ENCODE assay signal across 20 cellular contexts in genomic region chr6:27896398-27896796, GRCh38. TPM values are rescaled to one million over a fixed set of nuclear protein-coding genes. Genes with fewer than 3 reads are reported as not detected.
DNase-seq lines count a peak whose midpoint lies in the region; ATAC-seq and TF ChIP-seq lines count a peak whose summit lies in the region.
"Had no signal": no experiment of that assay in that cellular context is flagged by ENCODE, and none has a peak within 500 bp of the region (broad histone marks: within the 10 kb centered on the region; RNA-seq: fewer than 3 reads in every experiment).

No MANE protein-coding gene starts in this region.

- no peak overlapping the region for H3K9ac ChIP-seq in colonic mucosa (ENCODE audit: low read depth in 2 of 2, low read length in 2 of 2)

- no peak for TF ChIP-seq POLR2A in NB4 (IDR thresholded peaks at IDR 0.05; ENCODE audit: extremely low read depth, insufficient read length)

- no peaks in the 10 kb centered on the region for H3K9me3 Mint-ChIP-seq in stimulated activated naive CD8-positive, alpha-beta T cell treated with anti-CD3 and anti-CD28 coated beads, Interleukin-15, Interleukin-2, amounts not matched to agents 100 ng/mL and 50 ng/mL, for 24 hours
- H3K9me3 Mint-ChIP-seq in stimulated activated naive CD8-positive, alpha-beta T cell treated with anti-CD3 and anti-CD28 coated beads, Interleukin-15, amount 100 ng/mL, for 72 hours: no peaks in the 10 kb centered on the region
- no peaks in the 10 kb centered on the region for H3K9me3 Mint-ChIP-seq in dendritic cell treated with granulocyte-macrophage colony-stimulating factor and Interleukin-4, amounts not matched to agents 40 ng/mL and 50 ng/mL, for 4 days
- H3K9me3 Mint-ChIP-seq in stimulated activated naive B cell treated with anti-CD40 and anti-IgM and Interleukin-4, amounts not matched to agents 10 μg/mL and 1 μg/mL and 100 μg/mL, for 72 hours: peaks cover 2 to 3% of the 10 kb centered on the region in 2 donors

- peaks cover 10% of the 10 kb centered on the region for H3K36me3 Mint-ChIP-seq in stimulated activated naive CD8-positive, alpha-beta T cell treated with anti-CD3 and anti-CD28 coated beads, Interleukin-15, Interleukin-2, amounts not matched to agents 100 ng/mL and 50 ng/mL, for 24 hours (ENCODE audit: low read depth)
- H3K36me3 Mint-ChIP-seq in dendritic cell treated with granulocyte-macrophage colony-stimulating factor and Interleukin-4, amounts not matched to agents 40 ng/mL and 50 ng/mL, for 4 days (ENCODE audit: low read depth): no peaks in the 10 kb centered on the region
- peaks cover 11 to 15% of the 10 kb centered on the region in 2 donors for H3K36me3 Mint-ChIP-seq in stimulated activated naive B cell treated with anti-CD40 and anti-IgM and Interleukin-4, amounts not matched to agents 10 μg/mL and 1 μg/mL and 100 μg/mL, for 72 hours

- peaks cover 27% of the 10 kb centered on the region for H3K4me1 Mint-ChIP-seq in stimulated activated naive CD8-positive, alpha-beta T cell treated with anti-CD3 and anti-CD28 coated beads, Interleukin-15, Interleukin-2, amounts not matched to agents 100 ng/mL and 50 ng/mL, for 24 hours (ENCODE audit: low read depth)
- H3K4me1 Mint-ChIP-seq in stimulated activated naive CD8-positive, alpha-beta T cell treated with anti-CD3 and anti-CD28 coated beads, Interleukin-15, amount 100 ng/mL, for 72 hours: peaks cover 23% of the 10 kb centered on the region
- peaks cover 19% of the 10 kb centered on the region for H3K4me1 Mint-ChIP-seq in dendritic cell treated with granulocyte-macrophage colony-stimulating factor and Interleukin-4, amounts not matched to agents 40 ng/mL and 50 ng/mL, for 4 days (ENCODE audit: low read depth)
- H3K4me1 Mint-ChIP-seq in stimulated activated naive B cell treated with anti-CD40 and anti-IgM and Interleukin-4, amounts not matched to agents 10 μg/mL and 1 μg/mL and 100 μg/mL, for 72 hours: peaks cover 12 to 24% of the 10 kb centered on the region in 2 donors

- ATAC-seq in stimulated activated naive CD8-positive, alpha-beta T cell treated with anti-CD3 and anti-CD28 coated beads, Interleukin-15, amount 100 ng/mL, for 72 hours: no peak
- ATAC-seq in stimulated activated naive B cell treated with anti-CD40 and anti-IgM and Interleukin-4, amounts not matched to agents 10 μg/mL and 1 μg/mL and 100 μg/mL, for 72 hours (replicated peaks): no peak
- ATAC-seq: left ventricle myocardium superior, Right ventricle myocardium inferior had no signal

- H3K27ac ChIP-seq in colonic mucosa: no peak overlapping the region

- H3K27ac Mint-ChIP-seq in stimulated activated naive CD8-positive, alpha-beta T cell treated with anti-CD3 and anti-CD28 coated beads, Interleukin-15, Interleukin-2, amounts not matched to agents 100 ng/mL and 50 ng/mL, for 24 hours: peak overlapping the region; percentile 50
- H3K27ac Mint-ChIP-seq in stimulated activated naive CD8-positive, alpha-beta T cell treated with anti-CD3 and anti-CD28 coated beads, Interleukin-15, amount 100 ng/mL, for 72 hours: peak overlapping the region in 1 of 2 donors; percentile 19
- H3K27ac Mint-ChIP-seq in dendritic cell treated with granulocyte-macrophage colony-stimulating factor and Interleukin-4, amounts not matched to agents 40 ng/mL and 50 ng/mL, for 4 days: no peak overlapping the region
- H3K27ac Mint-ChIP-seq in stimulated activated naive B cell treated with anti-CD40 and anti-IgM and Interleukin-4, amounts not matched to agents 10 μg/mL and 1 μg/mL and 100 μg/mL, for 72 hours: peak overlapping the region; percentile 56

- peak overlapping the region; percentile 93 for H3K4me3 ChIP-seq in NB4 (ENCODE audit: low read depth, low read length)
- H3K4me3 ChIP-seq in colonic mucosa: no peak overlapping the region
- H3K4me3 ChIP-seq: prostate gland had no signal

- no peaks in the 10 kb centered on the region for H3K27me3 ChIP-seq in colonic mucosa

- intact Hi-C loops in dendritic cell treated with granulocyte-macrophage colony-stimulating factor and Interleukin-4, amounts not matched to agents 40 ng/mL and 50 ng/mL, for 4 days (cut with micrococcal nuclease): loop anchor here (5.0 kb wide), 2 partner anchors 379 to 709 kb away; no protein-coding TSS in a partner anchor
- intact Hi-C loops in colonic mucosa (cut with DNase I): loop anchor here (5.0 to 10.0 kb wide), 3 partner anchors 99 to 382 kb away; no protein-coding TSS in a partner anchor

- DNase-seq in stimulated activated naive CD8-positive, alpha-beta T cell treated with anti-CD3 and anti-CD28 coated beads, Interleukin-15, amount 100 ng/mL, for 72 hours: no peak
- DNase-seq in NB4 (ENCODE audit: low read depth): no peak
- no peak for DNase-seq in stimulated activated naive B cell treated with anti-CD40 and anti-IgM and Interleukin-4, amounts not matched to agents 10 μg/mL and 1 μg/mL and 100 μg/mL, for 72 hours
- no peak for DNase-seq in colonic mucosa
- no peak for DNase-seq in stimulated activated CD4-positive, alpha-beta T cell treated with anti-CD3 and anti-CD28 coated beads, Interleukin-2, amount 100 ng/mL, for 24 hours
- DNase-seq in NCI-H2081 treated with DMSO at 0.1 percent for 48 hours (lab: John Stamatoyannopoulos, UW): no peak
- DNase-seq: activated CD4-positive, alpha-beta T cell treated with anti-CD3 and anti-CD28 coated beads for 1 hour; activated T-cell treated with anti-CD3 and anti-CD28 coated beads for 4 hours; central memory CD4-positive, alpha-beta T cell; foreskin fibroblast; left ventricle myocardium superior; NCI-H2029 treated with DMSO at 0.1 percent for 48 hours; NCI-H748 treated with DMSO at 0.1 percent for 48 hours; stimulated activated CD4-positive, alpha-beta T cell treated with anti-CD3 and anti-CD28 coated beads, Interleukin-12 subunit alpha, Interleukin-12 subunit beta, amount 100 ng/mL, for 4 hours had no signal

- no peaks in the 10 kb centered on the region for H3K4me1 ChIP-seq in colonic mucosa
- H3K4me1 ChIP-seq: prostate gland had no signal

- H3K27me3 Mint-ChIP-seq in stimulated activated naive CD8-positive, alpha-beta T cell treated with anti-CD3 and anti-CD28 coated beads, Interleukin-15, Interleukin-2, amounts not matched to agents 100 ng/mL and 50 ng/mL, for 24 hours: no peaks in the 10 kb centered on the region
- no peaks in the 10 kb centered on the region for H3K27me3 Mint-ChIP-seq in stimulated activated naive CD8-positive, alpha-beta T cell treated with anti-CD3 and anti-CD28 coated beads, Interleukin-15, amount 100 ng/mL, for 72 hours
- peaks cover 2% of the 10 kb centered on the region for H3K27me3 Mint-ChIP-seq in dendritic cell treated with granulocyte-macrophage colony-stimulating factor and Interleukin-4, amounts not matched to agents 40 ng/mL and 50 ng/mL, for 4 days
- no peaks in the 10 kb centered on the region for H3K27me3 Mint-ChIP-seq in stimulated activated naive B cell treated with anti-CD40 and anti-IgM and Interleukin-4, amounts not matched to agents 10 μg/mL and 1 μg/mL and 100 μg/mL, for 72 hours

- no peak overlapping the region for H3K4me3 Mint-ChIP-seq in stimulated activated naive CD8-positive, alpha-beta T cell treated with anti-CD3 and anti-CD28 coated beads, Interleukin-15, Interleukin-2, amounts not matched to agents 100 ng/mL and 50 ng/mL, for 24 hours
- H3K4me3 Mint-ChIP-seq in stimulated activated naive CD8-positive, alpha-beta T cell treated with anti-CD3 and anti-CD28 coated beads, Interleukin-15, amount 100 ng/mL, for 72 hours: no peak overlapping the region
- peak overlapping the region; percentile 9 for H3K4me3 Mint-ChIP-seq in dendritic cell treated with granulocyte-macrophage colony-stimulating factor and Interleukin-4, amounts not matched to agents 40 ng/mL and 50 ng/mL, for 4 days
- peak overlapping the region; percentile 31 to 62 for H3K4me3 Mint-ChIP-seq in stimulated activated naive B cell treated with anti-CD40 and anti-IgM and Interleukin-4, amounts not matched to agents 10 μg/mL and 1 μg/mL and 100 μg/mL, for 72 hours

- no peaks in the 10 kb centered on the region for H3K36me3 ChIP-seq in colonic mucosa
- H3K36me3 ChIP-seq: prostate gland had no signal

- TF ChIP-seq CTCF in NB4 (IDR thresholded peaks at IDR 0.05; ENCODE audit: low read depth, low read length): no peak
- TF ChIP-seq CTCF in colonic mucosa (IDR thresholded peaks at IDR 0.05): no peak

- no peaks in the 10 kb centered on the region for H3K9me3 ChIP-seq in colonic mucosa
- H3K9me3 ChIP-seq: prostate gland had no signal

RNA-seq across cellular contexts. Expression of gene OR2B2, which starts 15.8 kb away (rescaled TPM):
- not detected for total RNA-seq in colonic mucosa
- total RNA-seq: left ventricle myocardium superior, LHCN-M2, myocyte, prostate gland, Right ventricle myocardium inferior had no signal

Comparison
In these comparisons a context has a peak if more than half of its experiments do, and no peak if none do; other contexts are left out.
1. H3K4me3 Mint-ChIP-seq: peak in dendritic cell treated with granulocyte-macrophage colony-stimulating factor and Interleukin-4, amounts not matched to agents 40 ng/mL and 50 ng/mL, for 4 days (single experiment) and stimulated activated naive B cell treated with anti-CD40 and anti-IgM and Interleukin-4, amounts not matched to agents 10 μg/mL and 1 μg/mL and 100 μg/mL, for 72 hours (2 of 2); none in stimulated activated naive CD8-positive, alpha-beta T cell treated with anti-CD3 and anti-CD28 coated beads, Interleukin-15, Interleukin-2, amounts not matched to agents 100 ng/mL and 50 ng/mL, for 24 hours (single experiment) and stimulated activated naive CD8-positive, alpha-beta T cell treated with anti-CD3 and anti-CD28 coated beads, Interleukin-15, amount 100 ng/mL, for 72 hours (0 of 2).